ENCODE assay signal across 16 cellular contexts in genomic region chr2:17763641-17764333, GRCh38. TPM values are rescaled to one million over a fixed set of nuclear protein-coding genes. Genes with fewer than 3 reads are reported as not detected.
DNase-seq lines count a peak whose midpoint lies in the region; ATAC-seq, FAIRE-seq and TF ChIP-seq lines count a peak whose summit lies in the region.
"Had no signal": no experiment of that assay in that cellular context is flagged by ENCODE, and none has a peak within 500 bp of the region (broad histone marks: within the 10 kb centered on the region; RNA-seq: fewer than 3 reads in every experiment).

No MANE protein-coding gene starts in this region.

- H3K27me3 ChIP-seq in K562 (ENCODE audit: control insufficient read depth in 2 of 2, insufficient read depth in 2 of 2, low read length in 2 of 2) (no peaks in the 10 kb centered on the region), right lobe of liver (no peaks in the 10 kb centered on the region)

- H3K4me3 ChIP-seq in K562: no peak overlapping the region
- peak overlapping the region in 1 of 3 donors; percentile 15 for H3K4me3 ChIP-seq in right lobe of liver
- H3K4me3 ChIP-seq: A549, GM23338 had no signal

- no peak overlapping the region for H3K4me2 ChIP-seq in K562 (ENCODE audit: insufficient read depth, low read length)
- H3K4me2 ChIP-seq: A549, GM23338 had no signal

- no peak for TF ChIP-seq RAD21 in K562 (CRISPR knock-in tag; conservative IDR thresholded peaks at IDR 0.05 in 1 of 2, IDR thresholded peaks at IDR 0.05 in 1 of 2)

- no peaks in the 10 kb centered on the region for H3K9me3 ChIP-seq in K562 (replicated peaks; ENCODE audit: control insufficient read depth, insufficient read depth, low read depth, low read length)
- H3K9me3 ChIP-seq in right lobe of liver: no peaks in the 10 kb centered on the region
- H3K9me3 ChIP-seq: A549 had no signal

- in situ Hi-C loops in K562 (cut with MboI): no loop called here

- peak; percentile 46 for FAIRE-seq in GM12892 (lab: Jason Lieb, UNC)
- peak; percentile 55 for FAIRE-seq in K562 (lab: Jason Lieb, UNC)
- FAIRE-seq: A549 had no signal

- DNase-seq in GM12892 (ENCODE audit: insufficient read length) (no peak), MV-4-11 (lab: John Stamatoyannopoulos, UW) (peak; percentile 48), K562 (ENCODE audit: extremely low read depth in 1 of 4, low spot score in 3 of 4) (no peak), right lobe of liver (peak in 1 of 3 donors; percentile 64), D341Med (ENCODE audit: low spot score) (no peak), NCI-H1694 (lab: John Stamatoyannopoulos, UW) (no peak)
- DNase-seq: DMS 273 treated with DMSO at 0.1 percent for 48 hours, H7, IMR-90, KG1 had no signal

- no peak overlapping the region for H3K9ac ChIP-seq in K562 (ENCODE audit: insufficient read depth in 1 of 2, low read depth in 2 of 2, low read length in 2 of 2)

- BruUV-seq in K562 (replicated peaks; lab: Mats Ljungman, UMichigan): no TSS peak

- H3K36me3 ChIP-seq in K562 (ENCODE audit: control insufficient read depth, insufficient read depth, low read length) (peaks cover 74% of the 10 kb centered on the region), right lobe of liver (peaks cover 0 to 3% (median 0%) of the 10 kb centered on the region in 4 donors)

- H3K9me1 ChIP-seq in K562 (ENCODE audit: control insufficient read depth, insufficient read depth, low read length): no peaks in the 10 kb centered on the region

- peaks cover 19% of the 10 kb centered on the region for H3K79me2 ChIP-seq in K562 (ENCODE audit: control insufficient read depth, insufficient read depth, low read length)

- POLR2A ChIA-PET in K562 (lab: Yijun Ruan, JAX): no interaction called here

- WGBS in K562 (ENCODE audit: insufficient coverage, low coverage, missing lambda C conversion rate): 97% methylated on average over 9 of the region's 10 CpGs
- WGBS in right lobe of liver (ENCODE audit: insufficient coverage, low coverage, low lambda C conversion rate, missing lambda C conversion rate): 21% methylated on average over 10 of the region's 10 CpGs

- TF ChIP-seq CTCF in K562 (IDR thresholded peaks at IDR 0.05 in 2 of 3, conservative IDR thresholded peaks at IDR 0.05 in 1 of 3; ENCODE audit: insufficient read depth in 2 of 3, low read depth in 1 of 3, low read length in 3 of 3) (no peak), right lobe of liver (IDR thresholded peaks at IDR 0.05) (no peak)

- ATAC-seq in K562 (no peak), right lobe of liver (peak; percentile 61 to 81 (median 72)), GM18861 (IDR thresholded peaks at IDR 0.05; ENCODE audit: unreplicated experiment) (no peak)
- ATAC-seq: A549, GM23338 had no signal

- intact Hi-C loops in K562 (cut with micrococcal nuclease) (no loop called here), right lobe of liver (cut with DNase I) (no loop called here)

- H3K27ac ChIP-seq in K562 (ENCODE audit: extremely low read depth, low read depth, low read length): no peak overlapping the region
- H3K27ac ChIP-seq in right lobe of liver: peak overlapping the region; percentile 17 to 85 (median 79)
- H3K27ac ChIP-seq: A549 had no signal

- no peaks in the 10 kb centered on the region; a peak in 1 of 5 replicates for H3K4me1 ChIP-seq in K562 (replicated peaks in 1 of 2; ENCODE audit: control insufficient read depth in 2 of 2, insufficient read depth in 2 of 2, low read length in 2 of 2)
- peaks cover 0 to 59% (median 21%) of the 10 kb centered on the region in 4 donors for H3K4me1 ChIP-seq in right lobe of liver

- no peak overlapping the region for H2AFZ ChIP-seq in K562 (ENCODE audit: low read depth, low read length)
- H2AFZ ChIP-seq: GM23338 had no signal

- TF ChIP-seq POLR2A in GM12892 (IDR thresholded peaks at IDR 0.05; ENCODE audit: low read depth, low read length) (no peak), K562 (conservative IDR thresholded peaks at IDR 0.05) (no peak), right lobe of liver (IDR thresholded peaks at IDR 0.05) (no peak)

- CTCF ChIA-PET in K562 (lab: Yijun Ruan, JAX; ENCODE audit: low intra/inter-chr PET ratio): no interaction called here

- no peak for TF ChIP-seq EP300 in K562 (IDR thresholded peaks at IDR 0.05; ENCODE audit: low read length)

- H4K20me1 ChIP-seq in K562 (replicated peaks; ENCODE audit: control insufficient read depth, insufficient read depth, low read length): no peaks in the 10 kb centered on the region

TF ChIP-seq in K562, 482 proteins besides CTCF, POLR2A, EP300 and RAD21:
- TF ChIP-seq HMBOX1 (IDR thresholded peaks at IDR 0.05) (no peak), ELF2 (CRISPR knock-in tag; IDR thresholded peaks at IDR 0.05) (no peak), ZKSCAN8 (CRISPR knock-in tag; IDR thresholded peaks at IDR 0.05) (no peak), ZNF274 (IDR thresholded peaks at IDR 0.05; ENCODE audit: borderline replicate concordance, low read depth, low read length) (no peak)

RNA-seq across cellular contexts. Expression of gene GEN1, which starts 9.8 kb away (rescaled TPM):
- 14.1 TPM for polyA plus RNA-seq in GM12892 (2012; ENCODE audit: missing spikeins)
- total RNA-seq in K562 (2011; cell fraction: chromatin; rRNA removed; ENCODE audit: low replicate concordance): 54.2 and 126 TPM in 2 replicates
- 30.7 and 42.2 TPM in 2 replicates for total RNA-seq in K562 (2011; cell fraction: nucleolus; rRNA removed)
- 75.7 and 127 TPM in 2 replicates for total RNA-seq in K562 (2011; cell fraction: nucleoplasm; rRNA removed)
- total RNA-seq in K562 (2014; rRNA removed): 17.7 and 21.4 TPM in 2 replicates
- 32.6 and 38.2 TPM in 2 replicates for total RNA-seq in K562 (2014; rRNA removed; fragmentation: Illumina TruSeq; extraction: Trizol)
- total RNA-seq in K562 (2015; rRNA removed; fragmentation: Illumina TruSeq; extraction: Trizol): 34.0 and 36.8 TPM in 2 replicates
- 28.2 and 29.7 TPM in 2 replicates for total RNA-seq in K562 (2021)
- polyA plus RNA-seq in K562 (2011; rRNA removed): 28.6 and 39.7 TPM in 2 replicates
- polyA plus RNA-seq in K562 (2011; cell fraction: cytosol; rRNA removed): 4.4 and 9.8 TPM in 2 replicates
- polyA plus RNA-seq in K562 (2011; cell fraction: nucleus; rRNA removed): 60.0 and 68.3 TPM in 2 replicates
- polyA plus RNA-seq in K562 (2012): 9.5 and 10.5 TPM in 2 replicates
- polyA plus RNA-seq in K562 (2014; fragmentation: Illumina TruSeq; extraction: Trizol): 24.1 and 24.5 TPM in 2 replicates
- 10 to 100 TPM in 1 of 2 experiments, 1 to 10 TPM in 1; 8.6 to 12.4 TPM for polyA plus RNA-seq in K562 (2014; fragmentation: Nextera tagmentation; extraction: Ambion mirVana)
- polyA plus RNA-seq in K562 (2014; rRNA removed): 16.5 and 21.6 TPM in 2 replicates
- 73.5 and 79.8 TPM in 2 replicates for polyA minus RNA-seq in K562 (2011; rRNA and poly(A)+ RNA removed)
- polyA minus RNA-seq in K562 (2011; cell fraction: cytosol; rRNA and poly(A)+ RNA removed): 14.7 and 19.9 TPM in 2 replicates
- 95.6 and 125 TPM in 2 replicates for polyA minus RNA-seq in K562 (2011; cell fraction: nucleus; rRNA and poly(A)+ RNA removed)
- total RNA-seq in right lobe of liver: 10 to 100 TPM in 1 of 6 experiments, 1 to 10 TPM in 5; 6.0 to 15.6 (median 6.5) TPM

RNA-seq across cellular contexts. Expression of gene SMC6, which starts 10.2 kb away (rescaled TPM):
- polyA plus RNA-seq in GM12892 (2012; ENCODE audit: missing spikeins): 29.0 TPM
- 22.2 and 131 TPM in 2 replicates for total RNA-seq in K562 (2011; cell fraction: chromatin; rRNA removed; ENCODE audit: low replicate concordance)
- 10.0 and 22.6 TPM in 2 replicates for total RNA-seq in K562 (2011; cell fraction: nucleolus; rRNA removed)
- 41.6 and 60.6 TPM in 2 replicates for total RNA-seq in K562 (2011; cell fraction: nucleoplasm; rRNA removed)
- total RNA-seq in K562 (2014; rRNA removed): 38.4 and 42.9 TPM in 2 replicates
- total RNA-seq in K562 (2014; rRNA removed; fragmentation: Illumina TruSeq; extraction: Trizol): 71.1 and 84.3 TPM in 2 replicates
- total RNA-seq in K562 (2015; rRNA removed; fragmentation: Illumina TruSeq; extraction: Trizol): 68.5 and 75.9 TPM in 2 replicates
- 46.6 and 51.5 TPM in 2 replicates for total RNA-seq in K562 (2021)
- polyA plus RNA-seq in K562 (2011; rRNA removed): 34.3 and 47.7 TPM in 2 replicates
- polyA plus RNA-seq in K562 (2011; cell fraction: cytosol; rRNA removed): 5.4 and 9.5 TPM in 2 replicates
- 29.0 and 39.5 TPM in 2 replicates for polyA plus RNA-seq in K562 (2011; cell fraction: nucleus; rRNA removed)
- 26.0 and 28.2 TPM in 2 replicates for polyA plus RNA-seq in K562 (2012)
- polyA plus RNA-seq in K562 (2014; fragmentation: Illumina TruSeq; extraction: Trizol): 41.8 and 55.6 TPM in 2 replicates
- polyA plus RNA-seq in K562 (2014; fragmentation: Nextera tagmentation; extraction: Ambion mirVana): 10 to 100 TPM; 14.2 to 18.5 TPM
- 41.1 and 44.1 TPM in 2 replicates for polyA plus RNA-seq in K562 (2014; rRNA removed)
- polyA minus RNA-seq in K562 (2011; rRNA and poly(A)+ RNA removed): 87.7 and 95.2 TPM in 2 replicates
- 15.2 and 27.7 TPM in 2 replicates for polyA minus RNA-seq in K562 (2011; cell fraction: cytosol; rRNA and poly(A)+ RNA removed)
- polyA minus RNA-seq in K562 (2011; cell fraction: nucleus; rRNA and poly(A)+ RNA removed): 34.5 and 60.3 TPM in 2 replicates
- 10 to 100 TPM in 3 of 6 experiments, 1 to 10 TPM in 3; 8.1 to 14.4 (median 10.2) TPM for total RNA-seq in right lobe of liver

RNA-seq across cellular contexts. Expression of gene MSGN1, which starts 52.5 kb away (rescaled TPM):
- not detected for polyA plus RNA-seq in GM12892 (2012; ENCODE audit: missing spikeins)
- not detected in 2 replicates for total RNA-seq in K562 (2011; cell fraction: chromatin; rRNA removed; ENCODE audit: low replicate concordance)
- not detected in 2 replicates for total RNA-seq in K562 (2011; cell fraction: nucleolus; rRNA removed)
- total RNA-seq in K562 (2011; cell fraction: nucleoplasm; rRNA removed): not detected in 2 replicates
- total RNA-seq in K562 (2014; rRNA removed) (not detected in 2 replicates), K562 (2014; rRNA removed; fragmentation: Illumina TruSeq; extraction: Trizol) (not detected in 2 replicates), K562 (2015; rRNA removed; fragmentation: Illumina TruSeq; extraction: Trizol) (not detected in 2 replicates), K562 (2021) (not detected in 2 replicates), right lobe of liver (not detected)
- polyA plus RNA-seq in K562 (2011; rRNA removed) (not detected in 2 replicates), K562 (2014; fragmentation: Illumina TruSeq; extraction: Trizol) (not detected in 2 replicates), K562 (2014; fragmentation: Nextera tagmentation; extraction: Ambion mirVana) (not detected), K562 (2014; rRNA removed) (not detected in 2 replicates)
- not detected in 2 replicates for polyA plus RNA-seq in K562 (2011; cell fraction: cytosol; rRNA removed)
- not detected in 2 replicates for polyA plus RNA-seq in K562 (2011; cell fraction: nucleus; rRNA removed)
- not detected in 2 replicates for polyA plus RNA-seq in K562 (2012)
- not detected in 2 replicates for polyA minus RNA-seq in K562 (2011; rRNA and poly(A)+ RNA removed)
- not detected in 2 replicates for polyA minus RNA-seq in K562 (2011; cell fraction: cytosol; rRNA and poly(A)+ RNA removed)
- not detected in 2 replicates for polyA minus RNA-seq in K562 (2011; cell fraction: nucleus; rRNA and poly(A)+ RNA removed)
- total RNA-seq: Daoy, GM23338, H7, IMR-90 had no signal
- polyA plus RNA-seq: A549, AG04450, BJ, GM23338, IMR-90 had no signal

Comparison
In these comparisons a context has a peak if more than half of its experiments do, and no peak if none do; other contexts are left out.
1. ATAC-seq: peak in right lobe of liver (4 of 4); none in K562 (single experiment) and GM18861 (single experiment).